Comparison of ENCODE assay signal across 8 cellular contexts in genomic region chr11:79437981-79438630, GRCh38. TPM values are rescaled to one million over a fixed set of nuclear protein-coding genes. Genes with fewer than 3 reads are reported as not detected.
DNase-seq lines count a peak whose midpoint lies in the region; ATAC-seq and TF ChIP-seq lines count a peak whose summit lies in the region.

No MANE protein-coding gene starts in this region.

- no TSS peak for BruUV-seq in A673 (replicated peaks; lab: Mats Ljungman, UMichigan)

- CTCF ChIA-PET in A673 (lab: Charles Lee): no interaction called here

- peaks cover 34% of the 10 kb centered on the region for H3K4me1 ChIP-seq in A673 (ENCODE audit: insufficient read depth, low read length, poor library complexity, severe bottlenecking)

- H3K36me3 ChIP-seq in A673 (ENCODE audit: insufficient read depth, low read length, poor library complexity, severe bottlenecking): no peaks in the 10 kb centered on the region

- H3K27me3 Mint-ChIP-seq in type B pancreatic cell: peaks cover 52% of the 10 kb centered on the region
- H3K27me3 Mint-ChIP-seq in activated T-cell treated with anti-CD3 and anti-CD28 coated beads, Interleukin-2, amount 50 U/mL, for 24 hours: peaks cover 86% of the 10 kb centered on the region

- ATAC-seq in left colon: no peak

- no peaks in the 10 kb centered on the region for H3K36me3 Mint-ChIP-seq in type B pancreatic cell
- no peaks in the 10 kb centered on the region for H3K36me3 Mint-ChIP-seq in activated T-cell treated with anti-CD3 and anti-CD28 coated beads, Interleukin-2, amount 50 U/mL, for 24 hours (ENCODE audit: low read depth)

- no peaks in the 10 kb centered on the region for H3K9me3 ChIP-seq in A673 (ENCODE audit: low read depth, low read length, poor library complexity, severe bottlenecking)

- H3K27ac ChIP-seq in A673 (ENCODE audit: low read depth, low read length, poor library complexity, severe bottlenecking): no peak overlapping the region

- H3K4me3 Mint-ChIP-seq in type B pancreatic cell: peak overlapping the region; percentile 92
- H3K4me3 Mint-ChIP-seq in activated T-cell treated with anti-CD3 and anti-CD28 coated beads, Interleukin-2, amount 50 U/mL, for 24 hours: no peak overlapping the region

- no peak for TF ChIP-seq CTCF in A673 (conservative IDR thresholded peaks at IDR 0.05; ENCODE audit: low read depth, low read length)
- TF ChIP-seq CTCF in type B pancreatic cell (conservative IDR thresholded peaks at IDR 0.05): no peak

- H3K27ac Mint-ChIP-seq in type B pancreatic cell: peak overlapping the region; percentile 90
- no peak overlapping the region for H3K27ac Mint-ChIP-seq in activated T-cell treated with anti-CD3 and anti-CD28 coated beads, Interleukin-2, amount 50 U/mL, for 24 hours

- H3K4me3 ChIP-seq in A673 (ENCODE audit: low read depth, low read length, poor library complexity, severe bottlenecking): peak overlapping the region; percentile 35

- peaks cover 100% of the 10 kb centered on the region for H3K27me3 ChIP-seq in A673 (replicated peaks; ENCODE audit: insufficient read depth, low read depth, low read length, poor library complexity)

- peak; percentile 19 for DNase-seq in A673 (ENCODE audit: low spot score)
- peak; percentile 16 for DNase-seq in HPDE6-E6E7 (ENCODE audit: extremely low spot score)
- DNase-seq in astrocyte of the hippocampus (ENCODE audit: low read depth, low spot score): peak; percentile 76
- DNase-seq in kidney tubule cell (ENCODE audit: low spot score): peak; percentile 81
- DNase-seq in type B pancreatic cell (ENCODE audit: extremely low spot score, unreplicated experiment): peak; percentile 71
- DNase-seq in activated naive CD4-positive, alpha-beta T cell treated with Interleukin-2 at 50 U/mL for 16 hours: no peak
- no peak for DNase-seq in activated T-cell treated with anti-CD3 and anti-CD28 coated beads, Interleukin-2, amount 50 U/mL, for 24 hours
- no peak for DNase-seq in left colon

- POLR2A ChIA-PET in A673 (lab: Charles Lee; ENCODE audit: low non-redundant PET): interaction anchor here (0.7 kb wide), 1 partner anchor 1287 kb away, joined by 26 read pairs; no protein-coding TSS in a partner anchor

- H3K4me1 Mint-ChIP-seq in type B pancreatic cell (ENCODE audit: unreplicated experiment): peaks cover 43% of the 10 kb centered on the region
- H3K4me1 Mint-ChIP-seq in activated T-cell treated with anti-CD3 and anti-CD28 coated beads, Interleukin-2, amount 50 U/mL, for 24 hours (ENCODE audit: low read depth): peaks cover 16% of the 10 kb centered on the region

- no peaks in the 10 kb centered on the region for H3K9me3 Mint-ChIP-seq in type B pancreatic cell
- no peaks in the 10 kb centered on the region for H3K9me3 Mint-ChIP-seq in activated T-cell treated with anti-CD3 and anti-CD28 coated beads, Interleukin-2, amount 50 U/mL, for 24 hours

- intact Hi-C loops in A673 (cut with micrococcal nuclease; ENCODE audit: unreplicated experiment): no loop called here
- intact Hi-C loops in left colon (cut with DNase I, micrococcal nuclease): no loop called here

RNA-seq across cellular contexts. Expression of gene TENM4, which starts 2.7 kb away (rescaled TPM):
- total RNA-seq in A673 (2021): 0.11 and 0.68 TPM in 2 replicates
- total RNA-seq in type B pancreatic cell (ENCODE audit: low replicate concordance): 33.4 and 156 TPM in 2 replicates
- 1 to 10 TPM in 1 of 2 donors, under 1 TPM in 1; 0.92 to 1.7 TPM for total RNA-seq in left colon

Comparison
In these comparisons a context has a peak if more than half of its experiments do, and no peak if none do; other contexts are left out.
1. DNase-seq: peak in A673 (single experiment), HPDE6-E6E7 (single experiment), astrocyte of the hippocampus (single experiment), kidney tubule cell (single experiment) and type B pancreatic cell (single experiment); none in activated naive CD4-positive, alpha-beta T cell treated with Interleukin-2 at 50 U/mL for 16 hours (single experiment), activated T-cell treated with anti-CD3 and anti-CD28 coated beads, Interleukin-2, amount 50 U/mL, for 24 hours (single experiment) and left colon (0 of 2).
2. RNA of gene TENM4, which starts 2.7 kb away (total RNA-seq): 33.4 to 156 TPM in type B pancreatic cell; 0.92 to 1.7 TPM in left colon and 0.11 to 0.68 TPM in A673; every median in the first group is over 10 times any median in the second.